Comparison of ENCODE assay signal across 12 cellular contexts in the genomic region with DNA sequence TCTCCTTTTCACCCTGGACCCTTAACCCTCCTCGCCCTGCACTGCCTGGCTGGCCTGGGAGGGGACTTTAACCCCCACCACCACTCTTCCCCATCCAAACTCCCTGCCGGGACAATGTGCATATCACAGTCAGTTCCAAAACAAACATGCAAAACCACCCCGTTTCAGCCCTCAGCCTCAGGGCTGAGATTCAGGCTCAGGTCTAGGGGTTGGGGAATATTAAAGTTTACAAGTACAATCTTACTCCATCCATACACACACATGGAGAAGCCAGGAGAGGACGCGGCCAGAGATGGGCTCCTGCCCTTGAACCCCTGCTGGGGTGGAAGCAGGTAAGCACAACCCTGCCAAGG. TPM values are rescaled to one million over a fixed set of nuclear protein-coding genes. Genes with fewer than 3 reads are reported as not detected.
DNase-seq lines count a peak whose midpoint lies in the region; ATAC-seq and TF ChIP-seq lines count a peak whose summit lies in the region.
"Had no signal": no experiment of that assay in that cellular context is flagged by ENCODE, and none has a peak within 500 bp of the region (broad histone marks: within the 10 kb centered on the region; RNA-seq: fewer than 3 reads in every experiment).

No MANE protein-coding gene starts in this region.

- peaks cover 18% of the 10 kb centered on the region for H3K36me3 Mint-ChIP-seq in T-helper 17 cell (ENCODE audit: low read depth)
- no peaks in the 10 kb centered on the region for H3K36me3 Mint-ChIP-seq in nephron (ENCODE audit: low read depth)

- peaks cover 5% of the 10 kb centered on the region for H3K9me3 Mint-ChIP-seq in nephron

- H3K27ac ChIP-seq in vagina = peak overlapping the region; percentile 93

- no peaks in the 10 kb centered on the region for H3K27me3 ChIP-seq in vagina

- intact Hi-C loops in vagina (cut with DNase I) = no loop called here

- DNase-seq in T-helper 17 cell (no peak), globus pallidus (ENCODE audit: low spot score) (peak; percentile 54), vagina (ENCODE audit: extremely low spot score in 2 of 2) (no peak), NCI-H1930 (lab: John Stamatoyannopoulos, UW) (no peak), SKM-1 (lab: John Stamatoyannopoulos, UW; ENCODE audit: unreplicated experiment) (no peak)
- DNase-seq: activated effector memory CD4-positive, alpha-beta T cell treated with Interleukin-2 at 50 U/mL for 16 hours; T-helper 9 cell had no signal

- H3K4me3 ChIP-seq in vagina = peak overlapping the region; percentile 47 to 53

- no peak overlapping the region for H3K27ac Mint-ChIP-seq in T-helper 17 cell
- peak overlapping the region; percentile 14 to 94 (median 91) for H3K27ac Mint-ChIP-seq in nephron

- no peak for TF ChIP-seq POLR2A in vagina (IDR thresholded peaks at IDR 0.05)

- peaks cover 14% of the 10 kb centered on the region for H3K4me1 Mint-ChIP-seq in T-helper 17 cell
- peaks cover 41% of the 10 kb centered on the region for H3K4me1 Mint-ChIP-seq in nephron

- H3K4me3 Mint-ChIP-seq in T-helper 17 cell (peak overlapping the region; percentile 33), nephron (peak overlapping the region; percentile 74 to 88 (median 85))

- TF ChIP-seq CTCF in nephron (IDR thresholded peaks at IDR 0.05; ENCODE audit: unreplicated experiment in 3 of 3) (no peak), vagina (IDR thresholded peaks at IDR 0.05) (no peak)

- H3K9me3 ChIP-seq in T-helper 17 cell (ENCODE audit: control insufficient read depth, low read length, poor library complexity, severe bottlenecking) (no peaks in the 10 kb centered on the region), vagina (no peaks in the 10 kb centered on the region)

- no peaks in the 10 kb centered on the region for H3K36me3 ChIP-seq in vagina

- no peaks in the 10 kb centered on the region for H3K4me1 ChIP-seq in vagina

- ATAC-seq in T-helper 17 cell (no peak), GM18498 (IDR thresholded peaks at IDR 0.05; ENCODE audit: unreplicated experiment) (no peak)
- ATAC-seq: esophagus mucosa had no signal

- H3K27me3 Mint-ChIP-seq in T-helper 17 cell = peaks cover 83% of the 10 kb centered on the region
- H3K27me3 Mint-ChIP-seq in nephron (ENCODE audit: low read depth) = peaks cover 14% of the 10 kb centered on the region

RNA-seq across cellular contexts. Expression of a gene that starts 0.5 kb away (rescaled TPM):
- total RNA-seq in T-helper 17 cell = not detected
- 2.7 TPM for total RNA-seq in vagina
- total RNA-seq: H4, NCI-H460 had no signal

RNA-seq across cellular contexts. Expression of a gene that starts 44.0 kb away (rescaled TPM):
- total RNA-seq in T-helper 17 cell = not detected
- not detected for total RNA-seq in vagina
- total RNA-seq: esophagus mucosa, NCI-H460 had no signal
